ENCODE assay signal across 10 cellular contexts in the genomic region with DNA sequence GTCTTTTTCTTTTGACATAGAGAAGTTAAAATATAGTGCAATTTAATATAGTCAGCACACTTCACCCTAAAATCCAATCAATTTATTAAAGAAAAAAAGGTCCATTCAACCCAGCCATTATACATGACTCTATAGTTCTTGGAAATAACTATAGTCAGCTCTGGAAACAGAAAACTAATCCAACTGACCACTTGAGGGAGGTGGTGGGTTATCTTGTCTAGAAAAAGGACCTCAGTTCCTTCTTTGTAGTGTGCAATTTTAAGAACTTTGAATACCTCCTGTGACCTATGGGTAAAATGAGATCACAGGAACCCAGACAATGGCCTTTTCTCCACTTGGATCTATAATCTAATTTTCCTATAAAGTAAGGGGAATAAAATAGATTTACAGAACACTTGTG.
DNase-seq lines count a peak whose midpoint lies in the region; ATAC-seq and TF ChIP-seq lines count a peak whose summit lies in the region.
"Had no signal": no experiment of that assay in that cellular context is flagged by ENCODE, and none has a peak within 500 bp of the region (broad histone marks: within the 10 kb centered on the region; RNA-seq: fewer than 3 reads in every experiment).

No MANE protein-coding gene starts in this region.

- H3K27ac ChIP-seq in hepatocyte (no peak overlapping the region), coronary artery (no peak overlapping the region)
- H3K27ac ChIP-seq: adrenal gland had no signal

- H3K36me3 Mint-ChIP-seq in Calu3 (ENCODE audit: insufficient read depth, unreplicated experiment): peaks cover 3% of the 10 kb centered on the region

- H3K79me2 ChIP-seq in hepatocyte: no peaks in the 10 kb centered on the region

- TF ChIP-seq CTCF in Calu3 (IDR thresholded peaks at IDR 0.05; ENCODE audit: unreplicated experiment): peak; percentile 43
- peak; percentile 30 for TF ChIP-seq CTCF in hepatocyte (IDR thresholded peaks at IDR 0.05; ENCODE audit: poor library complexity)
- no peak for TF ChIP-seq CTCF in coronary artery (IDR thresholded peaks at IDR 0.05)

- H3K36me3 ChIP-seq in hepatocyte (replicated peaks; ENCODE audit: insufficient read depth, low read depth): no peaks in the 10 kb centered on the region
- H3K36me3 ChIP-seq: adrenal gland had no signal

- no peak overlapping the region for H2AFZ ChIP-seq in hepatocyte

- CTCF ChIA-PET in Calu3 (lab: Charles Lee): interaction anchor here (0.6 to 1.5 kb wide), 4 partner anchors 165 to 1090 kb away, joined by 3 to 8 read pairs (median 6); a partner anchor contains a TSS

- H3K9me3 Mint-ChIP-seq in Calu3 (ENCODE audit: low read depth, unreplicated experiment): no peaks in the 10 kb centered on the region

- H3K4me1 ChIP-seq in hepatocyte (ENCODE audit: insufficient read depth): no peaks in the 10 kb centered on the region
- H3K4me1 ChIP-seq: adrenal gland had no signal

- H3K27me3 ChIP-seq in hepatocyte: no peaks in the 10 kb centered on the region
- H3K27me3 ChIP-seq: adrenal gland had no signal

- H3K27me3 Mint-ChIP-seq in Calu3 (ENCODE audit: unreplicated experiment): no peaks in the 10 kb centered on the region

- no peak overlapping the region for H3K4me3 Mint-ChIP-seq in Calu3 (ENCODE audit: low read depth, unreplicated experiment)

- H3K27ac Mint-ChIP-seq in Calu3 (ENCODE audit: unreplicated experiment): no peak overlapping the region

- no peak overlapping the region for H3K4me2 ChIP-seq in hepatocyte

- intact Hi-C loops in Calu3 (cut with micrococcal nuclease; ENCODE audit: unreplicated experiment): loop anchor here (1.0 to 10.0 kb wide), 4 partner anchors 171 to 946 kb away; no protein-coding TSS in a partner anchor

- ATAC-seq in HG02798 (IDR thresholded peaks at IDR 0.05; ENCODE audit: poor library complexity, unreplicated experiment) (peak; percentile 36), SK-N-SH treated with all-trans-retinoic acid at 6 μM for 48 hours (peak; percentile 85), HG02840 (IDR thresholded peaks at IDR 0.05; ENCODE audit: low FRiP score, unreplicated experiment) (no peak)
- ATAC-seq: left ventricle myocardium superior had no signal

- no peaks in the 10 kb centered on the region for H4K20me1 ChIP-seq in hepatocyte (ENCODE audit: insufficient read depth, poor library complexity, severe bottlenecking)

- no TSS peak for BruUV-seq in Calu3 (replicated peaks; lab: Mats Ljungman, UMichigan)

- no peaks in the 10 kb centered on the region for H3K9me2 ChIP-seq in hepatocyte (replicated peaks; ENCODE audit: insufficient read depth)

- peak; percentile 37 for DNase-seq in Calu3
- DNase-seq in hepatocyte (ENCODE audit: low spot score): no peak
- no peak for DNase-seq in coronary artery (ENCODE audit: low spot score)
- no peak for DNase-seq in DMS114 treated with DMSO at 0.1 percent for 48 hours (lab: John Stamatoyannopoulos, UW; ENCODE audit: unreplicated experiment)
- no peak for DNase-seq in 8988T
- DNase-seq: adrenal gland, left ventricle myocardium superior had no signal

- peaks cover 12% of the 10 kb centered on the region for H3K4me1 Mint-ChIP-seq in Calu3 (ENCODE audit: low read depth, unreplicated experiment)

- H3K4me3 ChIP-seq in hepatocyte: no peak overlapping the region
- no peak overlapping the region for H3K4me3 ChIP-seq in coronary artery
- H3K4me3 ChIP-seq: adrenal gland had no signal

- no peaks in the 10 kb centered on the region for H3K9me3 ChIP-seq in hepatocyte (ENCODE audit: low read depth)
- H3K9me3 ChIP-seq: adrenal gland had no signal

TF ChIP-seq in SK-N-SH treated with all-trans-retinoic acid at 6 μM for 48 hours, 23 proteins besides CTCF, POLR2A, EP300 and RAD21:
- TF ChIP-seq ZNF565 (CRISPR knock-in tag; conservative IDR thresholded peaks at IDR 0.05; ENCODE audit: low read depth): no peak
- TF ChIP-seq, protein P1, sequence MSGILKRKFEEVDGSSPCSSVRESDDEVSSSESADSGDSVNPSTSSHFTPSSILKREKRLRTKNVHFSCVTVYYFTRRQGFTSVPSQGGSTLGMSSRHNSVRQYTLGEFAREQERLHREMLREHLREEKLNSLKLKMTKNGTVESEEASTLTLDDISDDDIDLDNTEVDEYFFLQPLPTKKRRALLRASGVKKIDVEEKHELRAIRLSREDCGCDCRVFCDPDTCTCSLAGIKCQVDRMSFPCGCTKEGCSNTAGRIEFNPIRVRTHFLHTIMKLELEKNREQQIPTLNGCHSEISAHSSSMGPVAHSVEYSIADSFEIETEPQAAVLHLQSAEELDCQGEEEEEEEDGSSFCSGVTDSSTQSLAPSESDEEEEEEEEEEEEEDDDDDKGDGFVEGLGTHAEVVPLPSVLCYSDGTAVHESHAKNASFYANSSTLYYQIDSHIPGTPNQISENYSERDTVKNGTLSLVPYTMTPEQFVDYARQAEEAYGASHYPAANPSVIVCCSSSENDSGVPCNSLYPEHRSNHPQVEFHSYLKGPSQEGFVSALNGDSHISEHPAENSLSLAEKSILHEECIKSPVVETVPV (CRISPR knock-in tag; IDR thresholded peaks at IDR 0.05): no peak
